30 cellular contexts compared by ENCODE assay signal in genomic region chr12:89187507-89187906, GRCh38.
"Had no signal": no experiment of that assay in that cellular context is flagged by ENCODE, and none has a peak within 500 bp of the region (broad histone marks: within the 10 kb centered on the region; RNA-seq: fewer than 3 reads in every experiment).

No MANE protein-coding gene starts in this region.

- H3K27me3 ChIP-seq: left lung, pancreas, sigmoid colon, testis, thyroid gland, transverse colon, upper lobe of left lung, vagina had no signal

- H3K27ac Mint-ChIP-seq: naive thymus-derived CD8-positive, alpha-beta T cell; nephron; stimulated activated memory B cell treated with anti-CD40 and anti-IgM and Interleukin-4, amounts not matched to agents 10 μg/mL and 1 μg/mL and 100 μg/mL, for 72 hours; stimulated activated naive CD8-positive, alpha-beta T cell treated with anti-CD3 and anti-CD28 coated beads, Interleukin-15, amount 100 ng/mL, for 72 hours had no signal

- DNase-seq: hippocampal formation; kidney glomerular epithelial cell; left cardiac atrium; left lung; lower lobe of right lung; mammary epithelial cell; mesenchymal stem cell; naive thymus-derived CD8-positive, alpha-beta T cell; nucleus accumbens; pancreas; posterior cingulate gyrus; retina; right cardiac atrium; sigmoid colon; stimulated activated CD4-positive, alpha-beta T cell treated with anti-CD3 and anti-CD28 coated beads, Interleukin-1b, Interleukin-23, amount 100 ng/mL, for 48 hours; stimulated activated CD4-positive, alpha-beta T cell treated with anti-CD3 and anti-CD28 coated beads, Interleukin-2, amount 100 ng/mL, for 48 hours; stimulated activated CD4-positive, alpha-beta T cell treated with anti-CD3 and anti-CD28 coated beads, Interleukin-4, amount 100 ng/mL, for 4 hours; stimulated activated CD8-positive, alpha-beta memory T cell treated with anti-CD3 and anti-CD28 coated beads, Interleukin-4, amount 100 ng/mL, for 48 hours; stimulated activated naive CD4-positive, alpha-beta T cell treated with Interleukin-2 at 50 U/mL for 16 hours; stimulated activated naive CD8-positive, alpha-beta T cell treated with anti-CD3 and anti-CD28 coated beads, Interleukin-15, amount 100 ng/mL, for 72 hours; testis; thyroid gland; transverse colon; upper lobe of left lung had no signal

- H3K4me2 ChIP-seq: smooth muscle cell had no signal

- ATAC-seq: left lung; lower lobe of right lung; naive thymus-derived CD8-positive, alpha-beta T cell; right cardiac atrium; stimulated activated memory B cell treated with anti-CD40 and anti-IgM and Interleukin-4, amounts not matched to agents 10 μg/mL and 1 μg/mL and 100 μg/mL, for 72 hours; stimulated activated naive CD8-positive, alpha-beta T cell treated with anti-CD3 and anti-CD28 coated beads, Interleukin-15, amount 100 ng/mL, for 72 hours had no signal

- H3K27ac ChIP-seq: left lung, lower lobe of right lung, pancreas, prostate gland, sigmoid colon, testis, thyroid gland, transverse colon, upper lobe of left lung, vagina had no signal

- H3K27me3 Mint-ChIP-seq: stimulated activated naive CD8-positive, alpha-beta T cell treated with anti-CD3 and anti-CD28 coated beads, Interleukin-15, amount 100 ng/mL, for 72 hours had no signal

- H3K4me1 Mint-ChIP-seq: nephron; neural crest cell; stimulated activated memory B cell treated with anti-CD40 and anti-IgM and Interleukin-4, amounts not matched to agents 10 μg/mL and 1 μg/mL and 100 μg/mL, for 72 hours had no signal

- H3K9me3 ChIP-seq: pancreas, prostate gland, testis, thyroid gland had no signal

- H3K4me3 Mint-ChIP-seq: naive thymus-derived CD8-positive, alpha-beta T cell; nephron; neural crest cell; stimulated activated memory B cell treated with anti-CD40 and anti-IgM and Interleukin-4, amounts not matched to agents 10 μg/mL and 1 μg/mL and 100 μg/mL, for 72 hours; stimulated activated naive CD8-positive, alpha-beta T cell treated with anti-CD3 and anti-CD28 coated beads, Interleukin-15, amount 100 ng/mL, for 72 hours had no signal

- H3K4me3 ChIP-seq: left lung, lower lobe of right lung, pancreas, prostate gland, sigmoid colon, smooth muscle cell, testis, thyroid gland, transverse colon, upper lobe of left lung, vagina had no signal

- H3K36me3 ChIP-seq: left lung, lower lobe of right lung, pancreas, prostate gland, sigmoid colon, thyroid gland, transverse colon, upper lobe of left lung, vagina had no signal

- H3K4me1 ChIP-seq: lower lobe of right lung, pancreas, prostate gland, sigmoid colon, testis, thyroid gland, transverse colon, vagina had no signal
